8 cellular contexts compared by ENCODE assay signal in genomic region chr7:155298834-155299538, GRCh38. TPM values are rescaled to one million over a fixed set of nuclear protein-coding genes. Genes with fewer than 3 reads are reported as not detected.
DNase-seq lines count a peak whose midpoint lies in the region; ATAC-seq and TF ChIP-seq lines count a peak whose summit lies in the region.

No MANE protein-coding gene starts in this region.

- peak; percentile 95 for DNase-seq in BE2C
- peak; percentile 97 for DNase-seq in GM19240 (ENCODE audit: insufficient read length, low spot score)
- peak; percentile 74 for DNase-seq in NCI-H524 treated with DMSO at 0.1 percent for 48 hours (lab: John Stamatoyannopoulos, UW)
- peak; percentile 97 for DNase-seq in activated CD4-positive, alpha-beta T cell treated with anti-CD3 and anti-CD28 coated beads for 48 hours
- peak; percentile 97 for DNase-seq in colonic mucosa
- DNase-seq in stimulated activated CD4-positive, alpha-beta T cell treated with anti-CD3 and anti-CD28 coated beads, Interleukin-1b, Interleukin-23, amount 100 ng/mL, for 24 hours (ENCODE audit: low read depth in 4 of 4, low spot score in 1 of 4): peak; percentile 76 to 92 (median 86)

- no peaks in the 10 kb centered on the region for H3K27me3 ChIP-seq in BE2C
- no peaks in the 10 kb centered on the region for H3K27me3 ChIP-seq in colonic mucosa
- no peaks in the 10 kb centered on the region for H3K27me3 ChIP-seq in layer of hippocampus (ENCODE audit: control insufficient read depth, insufficient read depth, low read length)

- H3K9ac ChIP-seq in colonic mucosa (ENCODE audit: low read depth in 2 of 2, low read length in 2 of 2): peak overlapping the region in 1 of 2 donors; percentile 76

- H3K36me3 ChIP-seq in BE2C: peaks cover 36% of the 10 kb centered on the region
- peaks cover 16% of the 10 kb centered on the region for H3K36me3 ChIP-seq in colonic mucosa

- ATAC-seq in HG03457 (IDR thresholded peaks at IDR 0.05; ENCODE audit: unreplicated experiment): peak; percentile 70

- peak overlapping the region; percentile 84 for H3K4me3 ChIP-seq in BE2C (ENCODE audit: low read depth, low read length)
- peak overlapping the region; percentile 92 for H3K4me3 ChIP-seq in colonic mucosa

- peak overlapping the region; percentile 99 for H3K27ac ChIP-seq in colonic mucosa
- H3K27ac ChIP-seq in layer of hippocampus (ENCODE audit: low read depth, low read length): peak overlapping the region; percentile 95

- TF ChIP-seq CTCF in BE2C (IDR thresholded peaks at IDR 0.05; ENCODE audit: low read depth, low read length) (no peak), colonic mucosa (IDR thresholded peaks at IDR 0.05) (no peak)

- intact Hi-C loops in colonic mucosa (cut with DNase I): no loop called here

- H3K9me3 ChIP-seq in BE2C (no peaks in the 10 kb centered on the region), colonic mucosa (no peaks in the 10 kb centered on the region)

- H3K4me1 ChIP-seq in BE2C: peaks cover 5% of the 10 kb centered on the region; the same call in 1 of the 2 replicates
- peaks cover 10% of the 10 kb centered on the region for H3K4me1 ChIP-seq in colonic mucosa

RNA-seq across cellular contexts. Expression of gene INSIG1, which starts 1.3 kb away (rescaled TPM):
- 20.0 TPM for polyA plus RNA-seq in BE2C (2012; ENCODE audit: insufficient read depth, insufficient read length, low read depth)
- total RNA-seq in colonic mucosa: 100 to 1,000 TPM in 1 of 2 donors, 10 to 100 TPM in 1; 72.1 to 232 TPM

Comparison
In these comparisons a context has a peak if more than half of its experiments do, and no peak if none do; other contexts are left out.
1. Peak in every context shown above with its lines: DNase-seq, ATAC-seq, H3K4me3 ChIP-seq and H3K27ac ChIP-seq.